ENCODE assay signal across 16 cellular contexts in genomic region chr11:87353904-87354303, GRCh38.
DNase-seq lines count a peak whose midpoint lies in the region; ATAC-seq and TF ChIP-seq lines count a peak whose summit lies in the region.
"Had no signal": no experiment of that assay in that cellular context is flagged by ENCODE, and none has a peak within 500 bp of the region (broad histone marks: within the 10 kb centered on the region; RNA-seq: fewer than 3 reads in every experiment).

No MANE protein-coding gene starts in this region.

- no peaks in the 10 kb centered on the region for H3K9me2 ChIP-seq in MM.1S (replicated peaks; ENCODE audit: insufficient read depth, low read length)

- H3K9me3 ChIP-seq in left ventricle myocardium inferior (replicated peaks) (no peaks in the 10 kb centered on the region), MM.1S (replicated peaks; ENCODE audit: insufficient read depth, low read length) (no peaks in the 10 kb centered on the region), spleen (no peaks in the 10 kb centered on the region)
- H3K9me3 ChIP-seq: MG63, SJSA1 had no signal

- H3K9ac ChIP-seq in MM.1S (ENCODE audit: low read length) = no peak overlapping the region

- H3K36me3 ChIP-seq in left ventricle myocardium inferior = no peaks in the 10 kb centered on the region
- no peaks in the 10 kb centered on the region for H3K36me3 ChIP-seq in MM.1S (replicated peaks; ENCODE audit: insufficient read depth, low read length)
- H3K36me3 ChIP-seq in spleen = no peaks in the 10 kb centered on the region
- H3K36me3 ChIP-seq in H7 (replicated peaks; ENCODE audit: control insufficient read depth, insufficient read depth, low read length) = no peaks in the 10 kb centered on the region
- H3K36me3 ChIP-seq: MG63, SJSA1 had no signal

- H3K27me3 ChIP-seq in left ventricle myocardium inferior (ENCODE audit: low read depth) = no peaks in the 10 kb centered on the region
- H3K27me3 ChIP-seq in MM.1S (replicated peaks; ENCODE audit: insufficient read depth, low read length) = no peaks in the 10 kb centered on the region
- H3K27me3 ChIP-seq in dorsolateral prefrontal cortex = no peaks in the 10 kb centered on the region
- H3K27me3 ChIP-seq in spleen (replicated peaks in 1 of 7) = peaks cover 0 to 10% (median 0%) of the 10 kb centered on the region in 7 donors
- no peaks in the 10 kb centered on the region for H3K27me3 ChIP-seq in H7 (ENCODE audit: control insufficient read depth, insufficient read depth, low read length)
- H3K27me3 ChIP-seq: MG63, SJSA1 had no signal

- H3K4me2 ChIP-seq in MM.1S (ENCODE audit: low read depth, low read length) = no peak overlapping the region

- no peaks in the 10 kb centered on the region for H4K20me1 ChIP-seq in MM.1S (ENCODE audit: insufficient read depth, low read length)

- TF ChIP-seq POLR2A in spleen (IDR thresholded peaks at IDR 0.05) = no peak

- no peak overlapping the region for H3K4me3 ChIP-seq in left ventricle myocardium inferior
- no peak overlapping the region for H3K4me3 ChIP-seq in MM.1S (ENCODE audit: low read length)
- H3K4me3 ChIP-seq in dorsolateral prefrontal cortex = no peak overlapping the region
- no peak overlapping the region for H3K4me3 ChIP-seq in spleen
- no peak overlapping the region for H3K4me3 ChIP-seq in H7 (ENCODE audit: insufficient read depth, low read depth, low read length)
- H3K4me3 ChIP-seq: MG63, SJSA1 had no signal

- DNase-seq in left ventricle myocardium inferior (no peak), Right ventricle myocardium inferior (ENCODE audit: missing footprints) (no peak), MM.1S (no peak), dorsolateral prefrontal cortex (no peak), spleen (no peak), dedifferentiated amniotic fluid mesenchymal stem cell (ENCODE audit: extremely low spot score) (no peak), H7 (no peak), COLO668 (lab: John Stamatoyannopoulos, UW; ENCODE audit: unreplicated experiment) (no peak)
- DNase-seq: CD8-positive, alpha-beta T cell; H9; IMR-90; MG63; NCI-H1092; NCI-H510A; NCI-H774 had no signal

- H3K27ac ChIP-seq in left ventricle myocardium inferior (replicated peaks) (peak overlapping the region; percentile 48), MM.1S (ENCODE audit: low read length) (peak overlapping the region; percentile 55; the same call in 1 of the 2 replicates), dorsolateral prefrontal cortex (peak overlapping the region in 33 of 59 donors; percentile 5 to 81 (median 58)), spleen (peak overlapping the region in 6 of 8 donors; percentile 6 to 70 (median 44))
- H3K27ac ChIP-seq: SJSA1 had no signal

- peak overlapping the region; percentile 79; the same call in 1 of the 2 replicates for H2AFZ ChIP-seq in MM.1S (ENCODE audit: low read length)

- ATAC-seq in Right ventricle myocardium inferior = no peak

- TF ChIP-seq CTCF in left ventricle myocardium inferior (IDR thresholded peaks at IDR 0.05; ENCODE audit: borderline replicate concordance) = no peak
- no peak for TF ChIP-seq CTCF in MM.1S (IDR thresholded peaks at IDR 0.05; ENCODE audit: low read length)
- no peak for TF ChIP-seq CTCF in dorsolateral prefrontal cortex (IDR thresholded peaks at IDR 0.05 in 54 of 56, conservative IDR thresholded peaks at IDR 0.05 in 2 of 56; ENCODE audit: low read depth in 1 of 56, partially characterized antibody in 56 of 56)
- no peak for TF ChIP-seq CTCF in spleen (IDR thresholded peaks at IDR 0.05 in 8 of 11, conservative IDR thresholded peaks at IDR 0.05 in 3 of 11)

- H3K79me2 ChIP-seq in MM.1S (ENCODE audit: low read length) = no peaks in the 10 kb centered on the region

- intact Hi-C loops in left ventricle myocardium inferior (cut with micrococcal nuclease) (loop anchor here (5.0 kb wide), 1 partner anchor 68 kb away; no protein-coding TSS in a partner anchor), Right ventricle myocardium inferior (cut with DNase I) (no loop called here), dorsolateral prefrontal cortex (cut with DNase I) (loop anchor here (1.0 to 10.0 kb wide), 5 partner anchors 65 to 1711 kb away; partner anchors contain the start of gene GRM5 (in 1 of the 2)), spleen (cut with DNase I; ENCODE audit: low total_unique reads) (loop anchor here (2.0 to 10.0 kb wide), 3 partner anchors 67 to 1191 kb away; no protein-coding TSS in a partner anchor)

- peaks cover 34% of the 10 kb centered on the region for H3F3A ChIP-seq in MM.1S (ENCODE audit: insufficient read depth, low read length)

- WGBS in spleen, 5 donors = 43 to 79% (median 69%) methylated on average over 1 of the region's 1 CpG

- H3K4me1 ChIP-seq in left ventricle myocardium inferior (peaks cover 42% of the 10 kb centered on the region), MM.1S (ENCODE audit: low read length) (peaks cover 74% of the 10 kb centered on the region), spleen (peaks cover 12 to 28% (median 18%) of the 10 kb centered on the region in 6 donors)
